Comparison of ENCODE assay signal across 15 cellular contexts in the genomic region with DNA sequence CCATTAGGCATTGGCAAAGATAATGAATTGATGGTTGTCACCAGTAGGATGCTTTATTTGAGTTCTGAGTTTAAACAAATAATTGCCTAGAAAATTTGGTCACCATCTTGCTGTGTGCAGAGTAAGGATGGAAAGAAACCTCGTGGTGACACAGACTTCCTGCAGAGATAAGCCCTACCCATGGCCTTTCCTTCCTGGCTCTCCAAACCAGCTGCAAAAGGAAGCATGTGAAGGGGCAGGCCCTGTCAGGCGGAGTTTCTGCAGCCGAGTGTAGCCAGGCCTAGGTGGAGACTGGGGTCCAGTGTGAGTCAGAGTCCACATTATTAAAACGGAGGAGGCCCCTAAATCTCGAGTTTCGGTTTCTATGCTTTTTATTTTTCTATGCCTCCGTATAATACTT.
DNase-seq lines count a peak whose midpoint lies in the region; ATAC-seq and TF ChIP-seq lines count a peak whose summit lies in the region.
"Had no signal": no experiment of that assay in that cellular context is flagged by ENCODE, and none has a peak within 500 bp of the region (broad histone marks: within the 10 kb centered on the region; RNA-seq: fewer than 3 reads in every experiment).

No MANE protein-coding gene starts in this region.

- ATAC-seq in upper lobe of right lung (peak; percentile 62), HG02571 (IDR thresholded peaks at IDR 0.05; ENCODE audit: unreplicated experiment) (no peak), GM21528 (IDR thresholded peaks at IDR 0.05; ENCODE audit: low FRiP score, unreplicated experiment) (no peak)
- ATAC-seq: activated CD4-positive, alpha-beta T cell treated with anti-CD3 and anti-CD28 coated beads for 36 hours had no signal

- TF ChIP-seq CTCF in upper lobe of right lung (IDR thresholded peaks at IDR 0.05) (no peak), foreskin fibroblast (IDR thresholded peaks at IDR 0.05; ENCODE audit: low read depth, low read length) (no peak)

- intact Hi-C loops in upper lobe of right lung (cut with DNase I), result no loop called here

- H3K4me1 ChIP-seq in upper lobe of right lung, result peaks cover 8% of the 10 kb centered on the region

- H3K9me3 Mint-ChIP-seq in activated naive CD8-positive, alpha-beta T cell (ENCODE audit: low read depth), result peaks cover 8% of the 10 kb centered on the region
- H3K9me3 Mint-ChIP-seq: activated naive CD4-positive, alpha-beta T cell treated with anti-CD3 and anti-CD28 coated beads, Interleukin-2, amount 50 U/mL, for 24 hours had no signal

- no peak overlapping the region for H3K27ac ChIP-seq in upper lobe of right lung

- H3K27ac Mint-ChIP-seq in activated naive CD8-positive, alpha-beta T cell, result peak overlapping the region; percentile 72

- H3K4me3 Mint-ChIP-seq in activated naive CD8-positive, alpha-beta T cell, result no peak overlapping the region
- H3K4me3 Mint-ChIP-seq: activated CD4-positive, alpha-beta T cell treated with anti-CD3 and anti-CD28 coated beads for 36 hours; activated naive CD4-positive, alpha-beta T cell treated with anti-CD3 and anti-CD28 coated beads, Interleukin-2, amount 50 U/mL, for 24 hours had no signal

- H3K9me3 ChIP-seq in upper lobe of right lung, result no peaks in the 10 kb centered on the region
- H3K9me3 ChIP-seq: uterus had no signal

- peaks cover 35% of the 10 kb centered on the region for H3K36me3 Mint-ChIP-seq in activated naive CD8-positive, alpha-beta T cell

- DNase-seq in stimulated activated CD4-positive, alpha-beta T cell treated with anti-CD3 and anti-CD28 coated beads, Interleukin-15, amount 100 ng/mL, for 24 hours, result peak; percentile 37
- DNase-seq in stimulated activated CD4-positive, alpha-beta T cell treated with anti-CD3 and anti-CD28 coated beads, Interleukin-4, amount 100 ng/mL, for 4 hours, result no peak
- DNase-seq in iPS-NIHi7 (ENCODE audit: extremely low spot score) (peak; percentile 44), upper lobe of right lung (no peak), foreskin fibroblast (no peak)
- DNase-seq: activated CD4-positive, alpha-beta T cell treated with anti-CD3 and anti-CD28 coated beads for 36 hours; NCI-H1048; NCI-H524 treated with DMSO at 0.1 percent for 48 hours; SIG-M5 had no signal

- H3K36me3 ChIP-seq in upper lobe of right lung, result peaks cover 37% of the 10 kb centered on the region
- H3K36me3 ChIP-seq: uterus had no signal

- H3K4me1 Mint-ChIP-seq in activated naive CD8-positive, alpha-beta T cell (ENCODE audit: low read depth), result peaks cover 66% of the 10 kb centered on the region

- H3K4me3 ChIP-seq in upper lobe of right lung, result no peak overlapping the region
- no peak overlapping the region for H3K4me3 ChIP-seq in foreskin fibroblast (ENCODE audit: low read depth in 1 of 2, low read length in 2 of 2)
- H3K4me3 ChIP-seq: skin epidermis, uterus had no signal

- H3K27me3 ChIP-seq in upper lobe of right lung, result no peaks in the 10 kb centered on the region
- H3K27me3 ChIP-seq: uterus had no signal

- no peaks in the 10 kb centered on the region for H3K27me3 Mint-ChIP-seq in activated naive CD8-positive, alpha-beta T cell
- H3K27me3 Mint-ChIP-seq: activated CD4-positive, alpha-beta T cell treated with anti-CD3 and anti-CD28 coated beads for 36 hours; activated naive CD4-positive, alpha-beta T cell treated with anti-CD3 and anti-CD28 coated beads, Interleukin-2, amount 50 U/mL, for 24 hours had no signal

Comparison
In these comparisons a context has a peak if more than half of its experiments do, and no peak if none do; other contexts are left out.
1. DNase-seq: peak in stimulated activated CD4-positive, alpha-beta T cell treated with anti-CD3 and anti-CD28 coated beads, Interleukin-15, amount 100 ng/mL, for 24 hours (single experiment) and iPS-NIHi7 (single experiment); none in stimulated activated CD4-positive, alpha-beta T cell treated with anti-CD3 and anti-CD28 coated beads, Interleukin-4, amount 100 ng/mL, for 4 hours (0 of 2), upper lobe of right lung (single experiment) and foreskin fibroblast (0 of 2).